27 cellular contexts compared by ENCODE assay signal in the genomic region with DNA sequence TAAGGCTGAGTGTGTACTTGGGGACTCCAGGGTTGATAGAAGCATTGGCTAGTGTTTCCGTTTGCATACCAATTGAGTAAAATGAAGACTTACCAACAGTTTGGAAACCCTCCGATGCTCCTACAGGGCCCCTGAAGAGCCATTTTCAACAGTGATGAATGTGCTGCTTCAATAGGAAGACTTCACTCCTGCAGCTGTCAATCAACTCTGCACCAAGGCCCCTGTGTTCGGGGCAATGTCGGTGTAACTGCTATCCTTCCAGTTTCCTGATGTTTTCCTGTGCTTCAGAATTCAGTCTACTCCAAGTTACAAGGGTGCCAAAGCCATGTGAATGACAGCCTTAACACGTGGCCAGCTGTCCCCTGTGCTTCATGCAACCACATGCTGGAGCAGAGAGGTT.
DNase-seq lines count a peak whose midpoint lies in the region; ATAC-seq, FAIRE-seq and TF ChIP-seq lines count a peak whose summit lies in the region.
"Had no signal": no experiment of that assay in that cellular context is flagged by ENCODE, and none has a peak within 500 bp of the region (broad histone marks: within the 10 kb centered on the region; RNA-seq: fewer than 3 reads in every experiment).

No MANE protein-coding gene starts in this region.

- no peak for FAIRE-seq in HepG2 (lab: Jason Lieb, UNC)
- FAIRE-seq in K562 (lab: Jason Lieb, UNC): peak; percentile 32
- FAIRE-seq: A204.1, G401.6, GM12891 had no signal

- H3K9me1 ChIP-seq in K562 (ENCODE audit: control insufficient read depth, insufficient read depth, low read length): no peaks in the 10 kb centered on the region

- intact Hi-C loops in HepG2 (cut with micrococcal nuclease; ENCODE audit: unreplicated experiment) (no loop called here), right lobe of liver (cut with DNase I) (no loop called here), K562 (cut with micrococcal nuclease) (no loop called here)

- no peak overlapping the region for H2AFZ ChIP-seq in HepG2 (ENCODE audit: low read length)
- no peak overlapping the region for H2AFZ ChIP-seq in K562 (ENCODE audit: low read depth, low read length)
- peak overlapping the region; percentile 35 for H2AFZ ChIP-seq in neuronal stem cell (ENCODE audit: low read length)

- H3K4me2 ChIP-seq in HepG2 (ENCODE audit: low read depth, low read length): no peak overlapping the region
- H3K4me2 ChIP-seq in K562 (ENCODE audit: insufficient read depth, low read length): no peak overlapping the region
- no peak overlapping the region for H3K4me2 ChIP-seq in neuronal stem cell (ENCODE audit: insufficient read depth, low read length, poor library complexity, severe bottlenecking)
- H3K4me2 ChIP-seq: BLaER1 had no signal

- TF ChIP-seq EP300 in HepG2 (IDR thresholded peaks at IDR 0.05; ENCODE audit: low read depth in 2 of 2, low read length in 2 of 2): no peak
- TF ChIP-seq EP300 in HepG2 (CRISPR knock-in tag; IDR thresholded peaks at IDR 0.05; ENCODE audit: borderline replicate concordance): no peak
- no peak for TF ChIP-seq EP300 in K562 (IDR thresholded peaks at IDR 0.05; ENCODE audit: low read length)

- H3K4ac ChIP-seq in neuronal stem cell (ENCODE audit: low read length): no peak overlapping the region

- no peak overlapping the region for H3K27ac ChIP-seq in HepG2 (ENCODE audit: extremely low read length, insufficient read depth, low read length)
- H3K27ac ChIP-seq in right lobe of liver: no peak overlapping the region
- no peak overlapping the region for H3K27ac ChIP-seq in K562 (ENCODE audit: extremely low read depth, low read depth, low read length)
- no peak overlapping the region for H3K27ac ChIP-seq in neuronal stem cell (replicated peaks; ENCODE audit: low read length)
- H3K27ac ChIP-seq in right atrium auricular region: no peak overlapping the region
- H3K27ac ChIP-seq: BLaER1 had no signal

- H2BK15ac ChIP-seq in neuronal stem cell (ENCODE audit: low read length): no peak overlapping the region

- no peak overlapping the region for H3K9ac ChIP-seq in HepG2 (ENCODE audit: insufficient read depth, low read depth, low read length)
- H3K9ac ChIP-seq in K562 (ENCODE audit: insufficient read depth in 1 of 2, low read depth in 2 of 2, low read length in 2 of 2): no peak overlapping the region
- H3K9ac ChIP-seq in neuronal stem cell (ENCODE audit: low read depth, low read length, poor library complexity): no peak overlapping the region
- H3K9ac ChIP-seq: BLaER1 had no signal

- no peak overlapping the region for H2BK120ac ChIP-seq in neuronal stem cell (ENCODE audit: low read depth, low read length)

- ATAC-seq in HepG2 (no peak), right lobe of liver (no peak), K562 (no peak), SK-N-SH treated with all-trans-retinoic acid at 6 μM for 48 hours (no peak)

- H3K9me3 ChIP-seq in HepG2 (ENCODE audit: low read length): no peaks in the 10 kb centered on the region
- no peaks in the 10 kb centered on the region for H3K9me3 ChIP-seq in right lobe of liver
- no peaks in the 10 kb centered on the region for H3K9me3 ChIP-seq in K562 (replicated peaks; ENCODE audit: control insufficient read depth, insufficient read depth, low read depth, low read length)
- peaks cover 0 to 2% of the 10 kb centered on the region in 2 donors for H3K9me3 ChIP-seq in neuronal stem cell (replicated peaks in 1 of 2; ENCODE audit: control insufficient read depth in 2 of 2, insufficient read depth in 1 of 2, low read depth in 1 of 2, low read length in 2 of 2)
- H3K9me3 ChIP-seq in right atrium auricular region: no peaks in the 10 kb centered on the region
- H3K9me3 ChIP-seq: BE2C, BLaER1 had no signal

- in situ Hi-C loops in HepG2 (cut with HindIII; ENCODE audit: extremely low pct_ligation_motif_present, low pct_unique_long_range_greater_than_20kb): no loop called here
- in situ Hi-C loops in K562 (cut with MboI): no loop called here

- DNase-seq in HepG2 (ENCODE audit: low spot score) (no peak), right lobe of liver (no peak), HEK293T (ENCODE audit: extremely low spot score) (no peak), K562 (ENCODE audit: extremely low read depth in 1 of 4, low spot score in 3 of 4) (no peak), neuronal stem cell (ENCODE audit: low spot score) (no peak), medulla oblongata (ENCODE audit: extremely low spot score) (no peak), right atrium auricular region (ENCODE audit: low spot score) (no peak)
- DNase-seq: 8988T; ACHN; BE2C; C1 segment of cervical spinal cord; CD4-positive, alpha-beta memory T cell; CD4-positive, CD25-positive, alpha-beta regulatory T cell; CD8-positive, alpha-beta memory T cell; COR-L47; DMS 273 treated with DMSO at 0.1 percent for 48 hours; DMS153; DMS53; DMS79; DND-41; EL; GF-D8 had no signal

- H3K4me1 ChIP-seq in HepG2 (ENCODE audit: insufficient read depth, low read length) (no peaks in the 10 kb centered on the region), right lobe of liver (no peaks in the 10 kb centered on the region), K562 (replicated peaks in 1 of 2; ENCODE audit: control insufficient read depth in 2 of 2, insufficient read depth in 2 of 2, low read length in 2 of 2) (no peaks in the 10 kb centered on the region), neuronal stem cell (ENCODE audit: control insufficient read depth in 2 of 2, insufficient read depth in 1 of 2, low read depth in 1 of 2, low read length in 2 of 2) (peaks cover under 1 to 3% of the 10 kb centered on the region in 2 donors), right atrium auricular region (no peaks in the 10 kb centered on the region)
- H3K4me1 ChIP-seq: BE2C had no signal

- POLR2A ChIA-PET in HepG2 (lab: Yijun Ruan, JAX): no interaction called here
- POLR2A ChIA-PET in HEK293T (lab: Yijun Ruan, JAX): no interaction called here
- POLR2A ChIA-PET in K562 (lab: Yijun Ruan, JAX): no interaction called here

- BruUV-seq in HepG2 (replicated peaks; lab: Mats Ljungman, UMichigan) (no TSS peak), K562 (replicated peaks; lab: Mats Ljungman, UMichigan) (no TSS peak)

- H3K27me3 ChIP-seq in HepG2 (ENCODE audit: control insufficient read depth in 1 of 2, insufficient read depth in 2 of 2, low read length in 2 of 2): peaks cover 0 to 19% of the 10 kb centered on the region in 2 experiments; a peak in 2 of 5 replicates
- no peaks in the 10 kb centered on the region for H3K27me3 ChIP-seq in right lobe of liver
- peaks cover 10 to 29% of the 10 kb centered on the region in 2 experiments for H3K27me3 ChIP-seq in K562 (ENCODE audit: control insufficient read depth in 2 of 2, insufficient read depth in 2 of 2, low read length in 2 of 2)
- peaks cover 0 to 2% (median 0%) of the 10 kb centered on the region in 3 experiments for H3K27me3 ChIP-seq in neuronal stem cell (ENCODE audit: control insufficient read depth in 3 of 3, insufficient read depth in 3 of 3, low read depth in 1 of 3, low read length in 3 of 3)
- no peaks in the 10 kb centered on the region for H3K27me3 ChIP-seq in right atrium auricular region
- H3K27me3 ChIP-seq: BE2C, BLaER1 had no signal

- H3K18ac ChIP-seq in neuronal stem cell (ENCODE audit: low read length): no peak overlapping the region

- H3K23ac ChIP-seq in neuronal stem cell (ENCODE audit: low read depth, low read length, poor library complexity): no peak overlapping the region

- H3K79me2 ChIP-seq in HepG2 (ENCODE audit: insufficient read depth, low read length) (no peaks in the 10 kb centered on the region), K562 (ENCODE audit: control insufficient read depth, insufficient read depth, low read length) (no peaks in the 10 kb centered on the region)

- no peak overlapping the region for H2AK5ac ChIP-seq in neuronal stem cell (ENCODE audit: low read depth, low read length)

- no peak overlapping the region for H3K14ac ChIP-seq in neuronal stem cell (ENCODE audit: low read length)

- CTCF ChIA-PET in HepG2 (lab: Yijun Ruan, JAX; ENCODE audit: low intra/inter-chr PET ratio, low total read pairs) (no interaction called here), HEK293T (lab: Yijun Ruan, JAX) (no interaction called here), K562 (lab: Yijun Ruan, JAX; ENCODE audit: low intra/inter-chr PET ratio) (no interaction called here)

- H3K36me3 ChIP-seq in HepG2 (replicated peaks in 1 of 2; ENCODE audit: control insufficient read depth in 1 of 2, insufficient read depth in 2 of 2, low read length in 2 of 2) (no peaks in the 10 kb centered on the region), right lobe of liver (no peaks in the 10 kb centered on the region), K562 (ENCODE audit: control insufficient read depth, insufficient read depth, low read length) (no peaks in the 10 kb centered on the region), neuronal stem cell (replicated peaks in 1 of 2; ENCODE audit: control insufficient read depth in 2 of 2, insufficient read depth in 2 of 2, low read length in 2 of 2) (no peaks in the 10 kb centered on the region), right atrium auricular region (no peaks in the 10 kb centered on the region)
- H3K36me3 ChIP-seq: BE2C, BLaER1 had no signal

- H4K91ac ChIP-seq in neuronal stem cell (ENCODE audit: low read depth, low read length, poor library complexity): no peak overlapping the region

- TF ChIP-seq POLR2A in HepG2 (IDR thresholded peaks at IDR 0.05; ENCODE audit: insufficient read depth in 1 of 2, low read depth in 2 of 2, low read length in 2 of 2) (no peak), right lobe of liver (IDR thresholded peaks at IDR 0.05) (no peak), K562 (conservative IDR thresholded peaks at IDR 0.05) (no peak)

- H4K20me1 ChIP-seq in HepG2 (ENCODE audit: insufficient read depth, low read length) (no peaks in the 10 kb centered on the region), K562 (replicated peaks; ENCODE audit: control insufficient read depth, insufficient read depth, low read length) (peaks cover 4% of the 10 kb centered on the region; the same call in 1 of the 2 replicates)
- H4K20me1 ChIP-seq: BLaER1 had no signal

- no peaks in the 10 kb centered on the region for H3K79me1 ChIP-seq in neuronal stem cell (ENCODE audit: low read depth, low read length)

- TF ChIP-seq CTCF in HepG2 (CRISPR knock-in tag; IDR thresholded peaks at IDR 0.05) (no peak), right lobe of liver (IDR thresholded peaks at IDR 0.05) (no peak), K562 (IDR thresholded peaks at IDR 0.05 in 2 of 3, conservative IDR thresholded peaks at IDR 0.05 in 1 of 3; ENCODE audit: insufficient read depth in 2 of 3, low read depth in 1 of 3, low read length in 3 of 3) (no peak), right atrium auricular region (IDR thresholded peaks at IDR 0.05) (no peak)

- H2BK5ac ChIP-seq in neuronal stem cell (ENCODE audit: low read length): no peak overlapping the region

- no peak overlapping the region for H4K8ac ChIP-seq in neuronal stem cell (ENCODE audit: low read depth, low read length)

- no peak for TF ChIP-seq RAD21 in HepG2 (CRISPR knock-in tag; IDR thresholded peaks at IDR 0.05)
- TF ChIP-seq RAD21 in K562 (CRISPR knock-in tag; conservative IDR thresholded peaks at IDR 0.05 in 1 of 2, IDR thresholded peaks at IDR 0.05 in 1 of 2): no peak

- H3K4me3 ChIP-seq in HepG2 (replicated peaks in 1 of 3; ENCODE audit: insufficient read depth in 1 of 3, low read depth in 2 of 3, low read length in 3 of 3) (no peak overlapping the region), right lobe of liver (no peak overlapping the region), K562 (no peak overlapping the region), neuronal stem cell (ENCODE audit: low read length in 2 of 2) (no peak overlapping the region), right atrium auricular region (no peak overlapping the region)
- H3K4me3 ChIP-seq: BLaER1 had no signal

- 34% methylated on average over 4 of the region's 5 CpGs for WGBS in HepG2 (ENCODE audit: low lambda C conversion rate)
- WGBS in right lobe of liver (ENCODE audit: insufficient coverage, low coverage, low lambda C conversion rate, missing lambda C conversion rate): 70% methylated on average over 5 of the region's 5 CpGs
- 4% methylated on average over 5 of the region's 5 CpGs for WGBS in K562 (ENCODE audit: insufficient coverage, low coverage, missing lambda C conversion rate)
- WGBS in neuronal stem cell (ENCODE audit: extremely low coverage in 2 of 2, insufficient read length in 2 of 2, insufficient replicate concordance in 1 of 2), 2 donors: no CpG with 5 or more reads among the region's 5 CpGs

- H2BK12ac ChIP-seq in neuronal stem cell (ENCODE audit: low read length): no peak overlapping the region

Comparison
In these comparisons a context has a peak if more than half of its experiments do, and no peak if none do; other contexts are left out.
1. Of the 241 proteins assayed by ChIP-seq in both HepG2 and K562: peak only in HepG2: MNT; only in K562: none; in both: none; in neither: 240.